ENCODE assay signal across 1 cellular context in genomic region chr10:34804306-34804705, GRCh38.
TF ChIP-seq lines count a peak whose summit lies in the region.

No MANE protein-coding gene starts in this region.

TF ChIP-seq in IMR-90, 13 proteins besides CTCF, POLR2A, EP300 and RAD21:
- TF ChIP-seq MAFK (IDR thresholded peaks at IDR 0.05; ENCODE audit: low read depth, low read length), result no peak
- no peak for TF ChIP-seq BHLHE40 (IDR thresholded peaks at IDR 0.05; ENCODE audit: low read depth, low read length)
- no peak for TF ChIP-seq USF2 (IDR thresholded peaks at IDR 0.05; ENCODE audit: low read depth, low read length)
- no peak for TF ChIP-seq NFE2L2 (IDR thresholded peaks at IDR 0.05; ENCODE audit: low read depth, low read length)
- no peak for TF ChIP-seq RCOR1 (IDR thresholded peaks at IDR 0.05; ENCODE audit: insufficient replicate concordance, low read length)
- no peak for TF ChIP-seq ELK1 (IDR thresholded peaks at IDR 0.05; ENCODE audit: borderline replicate concordance, low read depth, low read length)
- no peak for TF ChIP-seq CHD1 (IDR thresholded peaks at IDR 0.05; ENCODE audit: low read depth, low read length)
- TF ChIP-seq SMC3 (IDR thresholded peaks at IDR 0.05; ENCODE audit: low read depth, low read length), result no peak
- no peak for TF ChIP-seq CEBPB (IDR thresholded peaks at IDR 0.05; ENCODE audit: low read depth, low read length)
- no peak for TF ChIP-seq FOS (IDR thresholded peaks at IDR 0.05; ENCODE audit: low read depth, low read length)
- no peak for TF ChIP-seq RFX5 (IDR thresholded peaks at IDR 0.05; ENCODE audit: low read depth, low read length)
- TF ChIP-seq MAZ (IDR thresholded peaks at IDR 0.05; ENCODE audit: borderline replicate concordance, low read depth, low read length), result no peak
- TF ChIP-seq MXI1 (IDR thresholded peaks at IDR 0.05; ENCODE audit: borderline replicate concordance, low read depth, low read length), result no peak
